1 cellular context compared by ENCODE assay signal in the genomic region with DNA sequence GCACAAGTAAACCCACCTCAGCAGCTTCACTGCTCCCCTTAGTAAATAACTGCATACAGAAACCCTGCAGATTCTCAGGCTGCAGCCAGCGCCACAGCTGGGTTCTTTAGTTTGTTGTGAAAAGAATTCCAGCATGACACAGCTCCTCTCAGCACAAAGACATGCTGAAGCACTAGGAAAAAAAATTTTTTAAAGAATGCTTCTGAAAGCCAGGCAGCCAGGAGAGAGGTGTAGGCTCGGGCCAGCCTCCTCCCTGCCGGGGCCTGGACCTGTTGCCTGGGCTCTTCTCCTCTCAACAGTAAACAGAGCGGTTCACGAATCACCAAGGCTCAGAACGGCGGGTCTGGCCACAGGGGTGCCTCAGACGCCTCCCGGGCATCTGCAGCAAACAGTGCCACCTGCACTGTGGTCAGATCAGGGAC.
TF ChIP-seq lines count a peak whose summit lies in the region.

No MANE protein-coding gene starts in this region.

TF ChIP-seq in neural cell, 6 proteins besides CTCF, POLR2A, EP300 and RAD21 (continued from another document):
- TF ChIP-seq, protein P1, sequence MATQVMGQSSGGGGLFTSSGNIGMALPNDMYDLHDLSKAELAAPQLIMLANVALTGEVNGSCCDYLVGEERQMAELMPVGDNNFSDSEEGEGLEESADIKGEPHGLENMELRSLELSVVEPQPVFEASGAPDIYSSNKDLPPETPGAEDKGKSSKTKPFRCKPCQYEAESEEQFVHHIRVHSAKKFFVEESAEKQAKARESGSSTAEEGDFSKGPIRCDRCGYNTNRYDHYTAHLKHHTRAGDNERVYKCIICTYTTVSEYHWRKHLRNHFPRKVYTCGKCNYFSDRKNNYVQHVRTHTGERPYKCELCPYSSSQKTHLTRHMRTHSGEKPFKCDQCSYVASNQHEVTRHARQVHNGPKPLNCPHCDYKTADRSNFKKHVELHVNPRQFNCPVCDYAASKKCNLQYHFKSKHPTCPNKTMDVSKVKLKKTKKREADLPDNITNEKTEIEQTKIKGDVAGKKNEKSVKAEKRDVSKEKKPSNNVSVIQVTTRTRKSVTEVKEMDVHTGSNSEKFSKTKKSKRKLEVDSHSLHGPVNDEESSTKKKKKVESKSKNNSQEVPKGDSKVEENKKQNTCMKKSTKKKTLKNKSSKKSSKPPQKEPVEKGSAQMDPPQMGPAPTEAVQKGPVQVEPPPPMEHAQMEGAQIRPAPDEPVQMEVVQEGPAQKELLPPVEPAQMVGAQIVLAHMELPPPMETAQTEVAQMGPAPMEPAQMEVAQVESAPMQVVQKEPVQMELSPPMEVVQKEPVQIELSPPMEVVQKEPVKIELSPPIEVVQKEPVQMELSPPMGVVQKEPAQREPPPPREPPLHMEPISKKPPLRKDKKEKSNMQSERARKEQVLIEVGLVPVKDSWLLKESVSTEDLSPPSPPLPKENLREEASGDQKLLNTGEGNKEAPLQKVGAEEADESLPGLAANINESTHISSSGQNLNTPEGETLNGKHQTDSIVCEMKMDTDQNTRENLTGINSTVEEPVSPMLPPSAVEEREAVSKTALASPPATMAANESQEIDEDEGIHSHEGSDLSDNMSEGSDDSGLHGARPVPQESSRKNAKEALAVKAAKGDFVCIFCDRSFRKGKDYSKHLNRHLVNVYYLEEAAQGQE (IDR thresholded peaks at IDR 0.05; ENCODE audit: borderline replicate concordance) = no peak
